9 cellular contexts compared by ENCODE assay signal in genomic region chr3:193240850-193241706, GRCh38. TPM values are rescaled to one million over a fixed set of nuclear protein-coding genes. Genes with fewer than 3 reads are reported as not detected.
DNase-seq lines count a peak whose midpoint lies in the region; FAIRE-seq and TF ChIP-seq lines count a peak whose summit lies in the region.
"Had no signal": no experiment of that assay in that cellular context is flagged by ENCODE, and none has a peak within 500 bp of the region (broad histone marks: within the 10 kb centered on the region; RNA-seq: fewer than 3 reads in every experiment).

Gene PLAAT1, plus strand, starts transcription at chr3:193241222. Its CDS starts 14,429 bp downstream, at chr3:193255651.

- no peak within 1 kb of the TSS for H4K91ac ChIP-seq in neuronal stem cell (ENCODE audit: low read depth, low read length, poor library complexity)

- DNase-seq in GM12865 (ENCODE audit: low read depth) (peak; percentile 54), NCI-H2081 (lab: John Stamatoyannopoulos, UW) (peak; percentile 95 to 97), frontal cortex (ENCODE audit: low spot score in 2 of 2) (peak; percentile 79 to 86), neuronal stem cell (ENCODE audit: low spot score) (peak; percentile 57), NAMALWA (ENCODE audit: low spot score) (no peak)
- peak; percentile 18 to 29 for DNase-seq in activated CD4-positive, alpha-beta T cell treated with anti-CD3 and anti-CD28 coated beads, Interleukin-2, amount 50 U/mL, for 48 hours
- DNase-seq in central memory CD4-positive, alpha-beta T cell: no peak

- peak within 1 kb of the TSS; percentile 37 for H3K9ac ChIP-seq in neuronal stem cell (ENCODE audit: low read depth, low read length, poor library complexity)

- H2AFZ ChIP-seq in neuronal stem cell (ENCODE audit: low read length): peak within 1 kb of the TSS; percentile 96

- peak within 1 kb of the TSS; percentile 82 for H2BK5ac ChIP-seq in neuronal stem cell (ENCODE audit: low read length)

- H3K27ac ChIP-seq in HEK293 (ENCODE audit: extremely low read depth, low read depth, low read length) (peak within 1 kb of the TSS; percentile 80), neuronal stem cell (replicated peaks; ENCODE audit: low read length) (peak within 1 kb of the TSS; percentile 25)

- peak within 1 kb of the TSS; percentile 78 for H3K23ac ChIP-seq in neuronal stem cell (ENCODE audit: low read depth, low read length, poor library complexity)

- CTCF ChIA-PET in HEK293 (lab: Yijun Ruan, JAX): interaction anchor here (0.7 to 0.8 kb wide), 2 partner anchors 41 to 674 kb away, joined by 3 to 4 read pairs; no protein-coding TSS in a partner anchor

- H3K79me1 ChIP-seq in neuronal stem cell (ENCODE audit: low read depth, low read length): no peaks in the 10 kb centered on the region

- no peak for TF ChIP-seq CTCF in GM12865 (IDR thresholded peaks at IDR 0.05; ENCODE audit: insufficient read depth, low read depth, low read length, missing control alignments)
- TF ChIP-seq CTCF in HEK293 (tag by site-specific recombination; IDR thresholded peaks at IDR 0.05): no peak

- H2BK15ac ChIP-seq in neuronal stem cell (ENCODE audit: low read length): peak within 1 kb of the TSS; percentile 91

- peak within 1 kb of the TSS; percentile 91 for H3K4me2 ChIP-seq in neuronal stem cell (ENCODE audit: insufficient read depth, low read length, poor library complexity, severe bottlenecking)

- H3K4me1 ChIP-seq in HEK293 (ENCODE audit: control insufficient read depth, insufficient read depth, low read length) (no peaks in the 10 kb centered on the region), neuronal stem cell (ENCODE audit: control insufficient read depth in 2 of 2, insufficient read depth in 1 of 2, low read depth in 1 of 2, low read length in 2 of 2) (peaks cover 0 to 3% of the 10 kb centered on the region in 2 donors)

- peak within 1 kb of the TSS; percentile 25 for H3K4ac ChIP-seq in neuronal stem cell (ENCODE audit: low read length)

- H3K27me3 ChIP-seq in neuronal stem cell (ENCODE audit: control insufficient read depth in 3 of 3, insufficient read depth in 3 of 3, low read depth in 1 of 3, low read length in 3 of 3): peaks cover 0 to 37% (median 11%) of the 10 kb centered on the region in 3 experiments

- H3K9me3 ChIP-seq in HEK293 (ENCODE audit: control insufficient read depth, insufficient read depth, low read depth, low read length) (no peaks in the 10 kb centered on the region), neuronal stem cell (replicated peaks in 1 of 2; ENCODE audit: control insufficient read depth in 2 of 2, insufficient read depth in 1 of 2, low read depth in 1 of 2, low read length in 2 of 2) (no peaks in the 10 kb centered on the region)

- peak within 1 kb of the TSS; percentile 95 for H2BK120ac ChIP-seq in neuronal stem cell (ENCODE audit: low read depth, low read length)

- no peak within 1 kb of the TSS for H2AK5ac ChIP-seq in neuronal stem cell (ENCODE audit: low read depth, low read length)

- peak within 1 kb of the TSS; percentile 93 for H3K18ac ChIP-seq in neuronal stem cell (ENCODE audit: low read length)

- peak within 1 kb of the TSS; percentile 55 for H4K8ac ChIP-seq in neuronal stem cell (ENCODE audit: low read depth, low read length)

- no peaks in the 10 kb centered on the region for H3K36me3 ChIP-seq in HEK293 (ENCODE audit: control insufficient read depth in 2 of 2, insufficient read depth in 1 of 2, low read length in 2 of 2)
- no peaks in the 10 kb centered on the region for H3K36me3 ChIP-seq in neuronal stem cell (replicated peaks in 1 of 2; ENCODE audit: control insufficient read depth in 2 of 2, insufficient read depth in 2 of 2, low read length in 2 of 2)

- H2BK12ac ChIP-seq in neuronal stem cell (ENCODE audit: low read length): no peak within 1 kb of the TSS

- FAIRE-seq in frontal cortex (lab: Jason Lieb, UNC): no peak

- H3K4me3 ChIP-seq in GM12865 (ENCODE audit: low read depth, low read length): peak within 1 kb of the TSS; percentile 28
- peak within 1 kb of the TSS; percentile 60 for H3K4me3 ChIP-seq in HEK293 (ENCODE audit: low read depth, low read length)
- H3K4me3 ChIP-seq in neuronal stem cell (ENCODE audit: low read length in 2 of 2): peak within 1 kb of the TSS; percentile 53 to 91

- WGBS in neuronal stem cell (ENCODE audit: extremely low coverage in 2 of 2, insufficient read length in 2 of 2, insufficient replicate concordance in 1 of 2), 2 donors: no CpG with 5 or more reads among the region's 93 CpGs

- peak within 1 kb of the TSS; percentile 91 for H3K14ac ChIP-seq in neuronal stem cell (ENCODE audit: low read length)

- POLR2A ChIA-PET in HEK293 (lab: Yijun Ruan, JAX): no interaction called here

TF ChIP-seq in HEK293, 187 proteins besides CTCF, POLR2A, EP300 and RAD21 (continues in another document):
- 0 out of 2 replicates have a peak, but pooled peaks have one; percentile 19 for TF ChIP-seq ZBTB10 (tag by site-specific recombination; IDR thresholded peaks at IDR 0.05)
- no peak for TF ChIP-seq ZNF530 (tag by site-specific recombination; IDR thresholded peaks at IDR 0.05; ENCODE audit: low read depth)
- no peak for TF ChIP-seq REPIN1 (tag by site-specific recombination; IDR thresholded peaks at IDR 0.05; ENCODE audit: low read depth)
- TF ChIP-seq ZNF621 (tag by site-specific recombination; IDR thresholded peaks at IDR 0.05): no peak
- peak; percentile 50 for TF ChIP-seq ZSCAN30 (tag by site-specific recombination; IDR thresholded peaks at IDR 0.05)
- peak; percentile 18; the same call in 1 of the 2 replicates for TF ChIP-seq ZFP37 (tag by site-specific recombination; IDR thresholded peaks at IDR 0.05)
- TF ChIP-seq ZBTB8A (tag by site-specific recombination; IDR thresholded peaks at IDR 0.05): peak; percentile 94
- TF ChIP-seq ZNF214 (tag by site-specific recombination; IDR thresholded peaks at IDR 0.05; ENCODE audit: borderline replicate concordance): no peak
- TF ChIP-seq ZNF362 (tag by site-specific recombination; IDR thresholded peaks at IDR 0.05): no peak
- TF ChIP-seq IKZF3 (tag by site-specific recombination; IDR thresholded peaks at IDR 0.05): peak; percentile 23; the same call in 1 of the 2 replicates
- no peak for TF ChIP-seq ZNF549 (tag by site-specific recombination; IDR thresholded peaks at IDR 0.05)
- no peak for TF ChIP-seq ZNF416 (tag by site-specific recombination; IDR thresholded peaks at IDR 0.05)
- TF ChIP-seq ZNF148 (tag by site-specific recombination; IDR thresholded peaks at IDR 0.05; ENCODE audit: borderline replicate concordance): no peak
- no peak for TF ChIP-seq ZNF404 (tag by site-specific recombination; IDR thresholded peaks at IDR 0.05)
- no peak for TF ChIP-seq ZNF132 (tag by site-specific recombination; IDR thresholded peaks at IDR 0.05; ENCODE audit: borderline replicate concordance)
- TF ChIP-seq GLI4 (tag by site-specific recombination; IDR thresholded peaks at IDR 0.05): no peak
- no peak for TF ChIP-seq ZNF571 (tag by site-specific recombination; IDR thresholded peaks at IDR 0.05)
- TF ChIP-seq ZNF585B (tag by site-specific recombination; IDR thresholded peaks at IDR 0.05): no peak
- no peak for TF ChIP-seq GLI2 (tag by site-specific recombination; IDR thresholded peaks at IDR 0.05; ENCODE audit: borderline replicate concordance, low read depth)
- no peak for TF ChIP-seq ZNF473 (tag by site-specific recombination; IDR thresholded peaks at IDR 0.05)
- no peak for TF ChIP-seq SETDB1 (IDR thresholded peaks at IDR 0.05; ENCODE audit: insufficient read length, low read length)

RNA-seq across cellular contexts. Expression of gene PLAAT1, which starts in this region (rescaled TPM):
- 18.3 TPM for total RNA-seq in frontal cortex
- polyA plus RNA-seq in neuronal stem cell (2013, experiment 1 of 2): 2.5 TPM
- polyA plus RNA-seq in neuronal stem cell (2013, experiment 2 of 2): 2.7 TPM
- total RNA-seq: activated CD8-positive, alpha-beta memory T cell treated with anti-CD3 and anti-CD28 coated beads for 36 hours had no signal

Comparison
In these comparisons a context has a peak if more than half of its experiments do, and no peak if none do; other contexts are left out.
1. DNase-seq: peak in GM12865 (single experiment), NCI-H2081 (2 of 2), activated CD4-positive, alpha-beta T cell treated with anti-CD3 and anti-CD28 coated beads, Interleukin-2, amount 50 U/mL, for 48 hours (2 of 2), frontal cortex (2 of 2) and neuronal stem cell (single experiment); none in NAMALWA (single experiment) and central memory CD4-positive, alpha-beta T cell (single experiment).
2. Peak in every context shown above with its lines, with median percentiles within 50 percentile points of each other: H3K4me3 ChIP-seq.